ENCODE assay signal across 23 cellular contexts in genomic region chr2:200899482-200899881, GRCh38. TPM values are rescaled to one million over a fixed set of nuclear protein-coding genes. Genes with fewer than 3 reads are reported as not detected.
DNase-seq lines count a peak whose midpoint lies in the region; ATAC-seq, FAIRE-seq and TF ChIP-seq lines count a peak whose summit lies in the region.
"Had no signal": no experiment of that assay in that cellular context is flagged by ENCODE, and none has a peak within 500 bp of the region (broad histone marks: within the 10 kb centered on the region; RNA-seq: fewer than 3 reads in every experiment).

No MANE protein-coding gene starts in this region.

- intact Hi-C loops in activated naive CD4-positive, alpha-beta T cell treated with anti-CD3 and anti-CD28 coated beads for 36 hours (cut with micrococcal nuclease) = no loop called here
- intact Hi-C loops in CD8-positive, alpha-beta T cell (cut with DNase I, micrococcal nuclease) = no loop called here
- intact Hi-C loops in K562 (cut with micrococcal nuclease) = no loop called here

- no peak overlapping the region for H3K9ac ChIP-seq in K562 (ENCODE audit: insufficient read depth in 1 of 2, low read depth in 2 of 2, low read length in 2 of 2)

- TF ChIP-seq RAD21 in A549 (conservative IDR thresholded peaks at IDR 0.05 in 1 of 2, IDR thresholded peaks at IDR 0.05 in 1 of 2) (no peak), K562 (CRISPR knock-in tag; conservative IDR thresholded peaks at IDR 0.05 in 1 of 2, IDR thresholded peaks at IDR 0.05 in 1 of 2) (no peak)

- peaks cover 7% of the 10 kb centered on the region for H3K4me1 Mint-ChIP-seq in activated naive CD4-positive, alpha-beta T cell treated with anti-CD3 and anti-CD28 coated beads for 36 hours (ENCODE audit: low read depth)
- H3K4me1 Mint-ChIP-seq in CD8-positive, alpha-beta T cell (ENCODE audit: low read depth) = peaks cover 7% of the 10 kb centered on the region
- H3K4me1 Mint-ChIP-seq: GM23338, H9 had no signal

- H3K27me3 ChIP-seq in CD8-positive, alpha-beta T cell (ENCODE audit: insufficient read depth, low read length) = no peaks in the 10 kb centered on the region
- no peaks in the 10 kb centered on the region for H3K27me3 ChIP-seq in K562 (ENCODE audit: control insufficient read depth in 2 of 2, insufficient read depth in 2 of 2, low read length in 2 of 2)
- H3K27me3 ChIP-seq: BE2C had no signal

- no peaks in the 10 kb centered on the region for H4K20me1 ChIP-seq in K562 (replicated peaks; ENCODE audit: control insufficient read depth, insufficient read depth, low read length)

- no peaks in the 10 kb centered on the region for H3K27me3 Mint-ChIP-seq in activated naive CD4-positive, alpha-beta T cell treated with anti-CD3 and anti-CD28 coated beads for 36 hours (ENCODE audit: low read depth)
- H3K27me3 Mint-ChIP-seq in CD8-positive, alpha-beta T cell (ENCODE audit: low read depth) = no peaks in the 10 kb centered on the region

- H3K4me3 ChIP-seq in A549 (no peak overlapping the region), K562 (no peak overlapping the region)
- H3K4me3 ChIP-seq in CD8-positive, alpha-beta T cell (ENCODE audit: low read depth, low read length) = no peak overlapping the region
- H3K4me3 ChIP-seq: GM23338 had no signal

- no peak overlapping the region for H3K27ac ChIP-seq in A549
- no peak overlapping the region for H3K27ac ChIP-seq in CD8-positive, alpha-beta T cell (ENCODE audit: low read depth, low read length)
- no peak overlapping the region for H3K27ac ChIP-seq in K562 (ENCODE audit: extremely low read depth, low read depth, low read length)

- FAIRE-seq in A549 (lab: Jason Lieb, UNC) (no peak), K562 (lab: Jason Lieb, UNC) (no peak)
- FAIRE-seq: GM12891 had no signal

- H3K9me1 ChIP-seq in K562 (ENCODE audit: control insufficient read depth, insufficient read depth, low read length) = no peaks in the 10 kb centered on the region

- TF ChIP-seq POLR2A in A549 (IDR thresholded peaks at IDR 0.05; ENCODE audit: low read length) (no peak), K562 (conservative IDR thresholded peaks at IDR 0.05) (no peak)

- CTCF ChIA-PET in activated naive CD4-positive, alpha-beta T cell treated with anti-CD3 and anti-CD28 coated beads for 36 hours (lab: Charles Lee) = interaction anchor here (1.0 to 1.5 kb wide), 2 partner anchors 277 to 278 kb away, joined by 4 to 5 read pairs; no protein-coding TSS in a partner anchor
- CTCF ChIA-PET in A549 (lab: Yijun Ruan, JAX) (interaction anchor here (0.6 to 1.2 kb wide), 5 partner anchors 76 to 969 kb away, joined by 3 to 4 read pairs (median 4); no protein-coding TSS in a partner anchor), K562 (lab: Yijun Ruan, JAX; ENCODE audit: low intra/inter-chr PET ratio) (no interaction called here)
- CTCF ChIA-PET in CD8-positive, alpha-beta T cell (lab: Charles Lee) = interaction anchor here (1.3 to 1.6 kb wide), 3 partner anchors 10 to 259 kb away, joined by 3 to 5 read pairs (median 4); partner anchors contain the start of gene NIF3L1

- H3K4me2 ChIP-seq in A549 (no peak overlapping the region), K562 (ENCODE audit: insufficient read depth, low read length) (no peak overlapping the region)
- H3K4me2 ChIP-seq: GM23338 had no signal

- no peak overlapping the region for H3K4me3 Mint-ChIP-seq in activated naive CD4-positive, alpha-beta T cell treated with anti-CD3 and anti-CD28 coated beads for 36 hours
- no peak overlapping the region for H3K4me3 Mint-ChIP-seq in CD8-positive, alpha-beta T cell
- H3K4me3 Mint-ChIP-seq: CD14-positive monocyte, GM23338, H9 had no signal

- ATAC-seq in A549 = no peak
- ATAC-seq in CD8-positive, alpha-beta T cell = no peak
- ATAC-seq in K562 = no peak
- ATAC-seq: GM23338, PC-3 had no signal

- H3K27ac Mint-ChIP-seq in activated naive CD4-positive, alpha-beta T cell treated with anti-CD3 and anti-CD28 coated beads for 36 hours = peak overlapping the region; percentile 29
- peak overlapping the region; percentile 45 for H3K27ac Mint-ChIP-seq in CD8-positive, alpha-beta T cell
- H3K27ac Mint-ChIP-seq: GM23338, H9 had no signal

- H3K36me3 ChIP-seq in CD8-positive, alpha-beta T cell (ENCODE audit: insufficient read depth, low read length) = peaks cover 41% of the 10 kb centered on the region
- peaks cover 89% of the 10 kb centered on the region for H3K36me3 ChIP-seq in K562 (ENCODE audit: control insufficient read depth, insufficient read depth, low read length)

- H3K36me3 Mint-ChIP-seq in activated naive CD4-positive, alpha-beta T cell treated with anti-CD3 and anti-CD28 coated beads for 36 hours (ENCODE audit: low read depth) = peaks cover 23% of the 10 kb centered on the region
- H3K36me3 Mint-ChIP-seq in CD8-positive, alpha-beta T cell = peaks cover 84% of the 10 kb centered on the region

- H2AFZ ChIP-seq in K562 (ENCODE audit: low read depth, low read length) = no peak overlapping the region
- H2AFZ ChIP-seq: GM23338 had no signal

- no peak for DNase-seq in activated naive CD4-positive, alpha-beta T cell treated with anti-CD3 and anti-CD28 coated beads for 36 hours
- no peak for DNase-seq in activated naive CD4-positive, alpha-beta T cell (lab: John Stamatoyannopoulos, UW)
- DNase-seq in A549 (ENCODE audit: low read depth in 1 of 2, low spot score in 1 of 2) (no peak), K562 (ENCODE audit: extremely low read depth in 1 of 4, low spot score in 3 of 4) (no peak), AG08396 (ENCODE audit: low spot score) (no peak), cerebellum (ENCODE audit: low spot score) (no peak)
- DNase-seq in CD8-positive, alpha-beta T cell = no peak
- DNase-seq: BE2C; Calu3; DMS79 treated with DMSO at 0.1 percent for 48 hours; GF-D8; H9; KG1; MM.1S; NCI-H2029; NCI-H446 treated with DMSO at 0.1 percent for 48 hours; NCI-H526; NCI-H82; NK-92 treated with Interleukin-12 subunit alpha and Interleukin-12 subunit beta, amount 100 ng/mL, for 24 hours; PC-3 had no signal

- TF ChIP-seq CTCF in A549 (IDR thresholded peaks at IDR 0.05) (no peak), K562 (IDR thresholded peaks at IDR 0.05 in 2 of 3, conservative IDR thresholded peaks at IDR 0.05 in 1 of 3; ENCODE audit: insufficient read depth in 2 of 3, low read depth in 1 of 3, low read length in 3 of 3) (no peak)
- TF ChIP-seq CTCF in CD8-positive, alpha-beta T cell (IDR thresholded peaks at IDR 0.05) = no peak

- H3K4me1 ChIP-seq in A549 (peaks cover 12% of the 10 kb centered on the region; the same call in 1 of the 3 replicates), K562 (replicated peaks in 1 of 2; ENCODE audit: control insufficient read depth in 2 of 2, insufficient read depth in 2 of 2, low read length in 2 of 2) (no peaks in the 10 kb centered on the region)
- H3K4me1 ChIP-seq in CD8-positive, alpha-beta T cell (ENCODE audit: insufficient read depth, low read length) = peaks cover 4% of the 10 kb centered on the region
- H3K4me1 ChIP-seq: BE2C had no signal

- H3K9me3 Mint-ChIP-seq in activated naive CD4-positive, alpha-beta T cell treated with anti-CD3 and anti-CD28 coated beads for 36 hours = no peaks in the 10 kb centered on the region
- H3K9me3 Mint-ChIP-seq in CD8-positive, alpha-beta T cell = no peaks in the 10 kb centered on the region
- H3K9me3 Mint-ChIP-seq: CD14-positive monocyte, GM23338, H9 had no signal

- H3K79me2 ChIP-seq in K562 (ENCODE audit: control insufficient read depth, insufficient read depth, low read length) = no peaks in the 10 kb centered on the region

- POLR2A ChIA-PET in A549 (lab: Yijun Ruan, JAX) (no interaction called here), K562 (lab: Yijun Ruan, JAX) (interaction anchor here (1.5 kb wide), 1 partner anchor 10 kb away, joined by 5 read pairs; the partner anchor contains the start of genes NIF3L1 and PPIL3)
- POLR2A ChIA-PET in CD8-positive, alpha-beta T cell (lab: Charles Lee) = no interaction called here

- BruUV-seq in K562 (replicated peaks; lab: Mats Ljungman, UMichigan) = no TSS peak

- TF ChIP-seq EP300 in A549 (IDR thresholded peaks at IDR 0.05) (no peak), K562 (IDR thresholded peaks at IDR 0.05; ENCODE audit: low read length) (no peak)

- in situ Hi-C loops in K562 (cut with MboI) = no loop called here

- H3K9me3 ChIP-seq in A549 (no peaks in the 10 kb centered on the region), K562 (replicated peaks; ENCODE audit: control insufficient read depth, insufficient read depth, low read depth, low read length) (no peaks in the 10 kb centered on the region)
- H3K9me3 ChIP-seq in CD8-positive, alpha-beta T cell (ENCODE audit: low read length) = no peaks in the 10 kb centered on the region
- H3K9me3 ChIP-seq: BE2C had no signal

RNA-seq across cellular contexts. Expression of gene NIF3L1, which starts 10.3 kb away (rescaled TPM):
- 10 to 100 TPM; 31.6 to 33.3 TPM for total RNA-seq in activated naive CD4-positive, alpha-beta T cell treated with anti-CD3 and anti-CD28 coated beads for 36 hours
- polyA plus RNA-seq in A549 (2011; rRNA removed) (103 and 127 TPM in 2 replicates), A549 (2017; fragmentation: RNase III; extraction: RNeasy Plus Mini Kit Qiagen cat#74134 plus additional on column Dnase treatment) (47.0 to 49.5 TPM (median 47.3 TPM) in 3 replicates), K562 (2011; rRNA removed) (89.5 and 90.8 TPM in 2 replicates), K562 (2014; fragmentation: Illumina TruSeq; extraction: Trizol) (51.2 and 64.4 TPM in 2 replicates), K562 (2014; fragmentation: Nextera tagmentation; extraction: Ambion mirVana) (10 to 100 TPM; 79.3 to 80.0 TPM), K562 (2014; rRNA removed) (44.5 and 50.5 TPM in 2 replicates)
- 72.7 and 77.0 TPM in 2 replicates for polyA plus RNA-seq in A549 (2012; cell fraction: cytosol; rRNA removed)
- 53.4 and 93.1 TPM in 2 replicates for polyA plus RNA-seq in A549 (2012; cell fraction: nucleus; rRNA removed)
- polyA minus RNA-seq in A549 (2011; rRNA and poly(A)+ RNA removed) = 65.9 and 77.4 TPM in 2 replicates
- 1 to 10 TPM; 3.8 to 4.9 TPM for total RNA-seq in CD8-positive, alpha-beta T cell
- total RNA-seq in K562 (2011; cell fraction: chromatin; rRNA removed; ENCODE audit: low replicate concordance) = 52.0 and 72.3 TPM in 2 replicates
- total RNA-seq in K562 (2011; cell fraction: nucleolus; rRNA removed) = 31.5 and 34.9 TPM in 2 replicates
- total RNA-seq in K562 (2011; cell fraction: nucleoplasm; rRNA removed) = 40.0 TPM in 2 replicates
- total RNA-seq in K562 (2014; rRNA removed) (26.7 and 29.4 TPM in 2 replicates), K562 (2014; rRNA removed; fragmentation: Illumina TruSeq; extraction: Trizol) (44.7 and 45.6 TPM in 2 replicates), K562 (2015; rRNA removed; fragmentation: Illumina TruSeq; extraction: Trizol) (42.1 and 44.0 TPM in 2 replicates), K562 (2021) (28.1 and 33.3 TPM in 2 replicates), cerebellum (34.1 TPM)
- 61.1 and 98.7 TPM in 2 replicates for polyA plus RNA-seq in K562 (2011; cell fraction: cytosol; rRNA removed)
- 59.1 and 86.3 TPM in 2 replicates for polyA plus RNA-seq in K562 (2011; cell fraction: nucleus; rRNA removed)
- 24.6 and 28.1 TPM in 2 replicates for polyA plus RNA-seq in K562 (2012)
- polyA minus RNA-seq in K562 (2011; rRNA and poly(A)+ RNA removed) = 88.6 and 112 TPM in 2 replicates
- 16.1 and 27.1 TPM in 2 replicates for polyA minus RNA-seq in K562 (2011; cell fraction: cytosol; rRNA and poly(A)+ RNA removed)
- 18.6 and 35.0 TPM in 2 replicates for polyA minus RNA-seq in K562 (2011; cell fraction: nucleus; rRNA and poly(A)+ RNA removed)

RNA-seq across cellular contexts. Expression of gene PPIL3, which starts 10.6 kb away (rescaled TPM):
- total RNA-seq in activated naive CD4-positive, alpha-beta T cell treated with anti-CD3 and anti-CD28 coated beads for 36 hours = 10 to 100 TPM; 81.3 to 82.2 TPM
- polyA plus RNA-seq in A549 (2011; rRNA removed) (62.6 and 75.6 TPM in 2 replicates), A549 (2017; fragmentation: RNase III; extraction: RNeasy Plus Mini Kit Qiagen cat#74134 plus additional on column Dnase treatment) (27.5 to 30.3 TPM (median 29.0 TPM) in 3 replicates), K562 (2011; rRNA removed) (65.0 and 66.2 TPM in 2 replicates), K562 (2014; fragmentation: Illumina TruSeq; extraction: Trizol) (38.4 and 49.0 TPM in 2 replicates), K562 (2014; fragmentation: Nextera tagmentation; extraction: Ambion mirVana) (10 to 100 TPM; 59.4 to 64.6 TPM), K562 (2014; rRNA removed) (41.9 and 51.8 TPM in 2 replicates)
- polyA plus RNA-seq in A549 (2012; cell fraction: cytosol; rRNA removed) = 18.4 and 23.3 TPM in 2 replicates
- 8.2 and 13.7 TPM in 2 replicates for polyA plus RNA-seq in A549 (2012; cell fraction: nucleus; rRNA removed)
- polyA minus RNA-seq in A549 (2011; rRNA and poly(A)+ RNA removed) = 10.4 and 11.4 TPM in 2 replicates
- 10 to 100 TPM; 48.6 to 51.0 TPM for total RNA-seq in CD8-positive, alpha-beta T cell
- 33.1 and 77.5 TPM in 2 replicates for total RNA-seq in K562 (2011; cell fraction: chromatin; rRNA removed; ENCODE audit: low replicate concordance)
- 18.7 and 23.0 TPM in 2 replicates for total RNA-seq in K562 (2011; cell fraction: nucleolus; rRNA removed)
- 36.6 and 42.0 TPM in 2 replicates for total RNA-seq in K562 (2011; cell fraction: nucleoplasm; rRNA removed)
- total RNA-seq in K562 (2014; rRNA removed) (22.4 and 30.3 TPM in 2 replicates), K562 (2014; rRNA removed; fragmentation: Illumina TruSeq; extraction: Trizol) (42.1 and 45.9 TPM in 2 replicates), K562 (2015; rRNA removed; fragmentation: Illumina TruSeq; extraction: Trizol) (38.6 and 40.5 TPM in 2 replicates), K562 (2021) (24.3 and 26.5 TPM in 2 replicates), cerebellum (55.8 TPM)
- 17.0 and 36.1 TPM in 2 replicates for polyA plus RNA-seq in K562 (2011; cell fraction: cytosol; rRNA removed)
- polyA plus RNA-seq in K562 (2011; cell fraction: nucleus; rRNA removed) = 26.8 and 41.6 TPM in 2 replicates
- polyA plus RNA-seq in K562 (2012) = 32.8 and 35.0 TPM in 2 replicates
- polyA minus RNA-seq in K562 (2011; rRNA and poly(A)+ RNA removed) = 32.2 and 47.3 TPM in 2 replicates
- polyA minus RNA-seq in K562 (2011; cell fraction: cytosol; rRNA and poly(A)+ RNA removed) = 9.5 and 11.4 TPM in 2 replicates
- 12.1 and 23.3 TPM in 2 replicates for polyA minus RNA-seq in K562 (2011; cell fraction: nucleus; rRNA and poly(A)+ RNA removed)

RNA-seq across cellular contexts. Expression of gene CLK1, which starts 35.0 kb away (rescaled TPM):
- total RNA-seq in activated naive CD4-positive, alpha-beta T cell treated with anti-CD3 and anti-CD28 coated beads for 36 hours = 100 to 1,000 TPM; 174 to 196 TPM
- polyA plus RNA-seq in A549 (2011; rRNA removed) (85.4 and 88.3 TPM in 2 replicates), A549 (2017; fragmentation: RNase III; extraction: RNeasy Plus Mini Kit Qiagen cat#74134 plus additional on column Dnase treatment) (35.5 to 39.8 TPM (median 36.5 TPM) in 3 replicates), K562 (2011; rRNA removed) (93.4 and 99.2 TPM in 2 replicates), K562 (2014; fragmentation: Illumina TruSeq; extraction: Trizol) (32.1 and 33.9 TPM in 2 replicates), K562 (2014; fragmentation: Nextera tagmentation; extraction: Ambion mirVana) (10 to 100 TPM; 49.3 to 50.7 TPM), K562 (2014; rRNA removed) (45.2 and 49.2 TPM in 2 replicates)
- polyA plus RNA-seq in A549 (2012; cell fraction: cytosol; rRNA removed) = 14.6 and 15.5 TPM in 2 replicates
- polyA plus RNA-seq in A549 (2012; cell fraction: nucleus; rRNA removed) = 26.7 and 60.2 TPM in 2 replicates
- polyA minus RNA-seq in A549 (2011; rRNA and poly(A)+ RNA removed) = 30.6 and 39.8 TPM in 2 replicates
- 1,000 to 10,000 TPM; 1,353 to 1,404 TPM for total RNA-seq in CD8-positive, alpha-beta T cell
- total RNA-seq in K562 (2011; cell fraction: chromatin; rRNA removed; ENCODE audit: low replicate concordance) = 144 and 391 TPM in 2 replicates
- 62.0 and 72.6 TPM in 2 replicates for total RNA-seq in K562 (2011; cell fraction: nucleolus; rRNA removed)
- 115 and 119 TPM in 2 replicates for total RNA-seq in K562 (2011; cell fraction: nucleoplasm; rRNA removed)
- total RNA-seq in K562 (2014; rRNA removed) (23.0 and 29.3 TPM in 2 replicates), K562 (2014; rRNA removed; fragmentation: Illumina TruSeq; extraction: Trizol) (47.0 and 58.5 TPM in 2 replicates), K562 (2015; rRNA removed; fragmentation: Illumina TruSeq; extraction: Trizol) (42.5 and 45.4 TPM in 2 replicates), K562 (2021) (29.7 and 29.9 TPM in 2 replicates), cerebellum (206 TPM)
- polyA plus RNA-seq in K562 (2011; cell fraction: cytosol; rRNA removed) = 11.1 and 32.7 TPM in 2 replicates
- 97.4 and 180 TPM in 2 replicates for polyA plus RNA-seq in K562 (2011; cell fraction: nucleus; rRNA removed)
- 25.6 and 26.7 TPM in 2 replicates for polyA plus RNA-seq in K562 (2012)
- 94.3 and 125 TPM in 2 replicates for polyA minus RNA-seq in K562 (2011; rRNA and poly(A)+ RNA removed)
- 19.3 and 25.7 TPM in 2 replicates for polyA minus RNA-seq in K562 (2011; cell fraction: cytosol; rRNA and poly(A)+ RNA removed)
- polyA minus RNA-seq in K562 (2011; cell fraction: nucleus; rRNA and poly(A)+ RNA removed) = 53.2 and 93.0 TPM in 2 replicates
